1 cellular context compared by ENCODE assay signal in genomic region chr12:54191550-54192022, GRCh38.
TF ChIP-seq lines count a peak whose summit lies in the region.

No MANE protein-coding gene starts in this region.

TF ChIP-seq in K562, 482 proteins besides CTCF, POLR2A, EP300 and RAD21 (continues in another document):
- TF ChIP-seq MCM5 (IDR thresholded peaks at IDR 0.05; ENCODE audit: low read depth) (no peak), E2F6 (IDR thresholded peaks at IDR 0.05; ENCODE audit: borderline replicate concordance in 1 of 2, extremely low read depth in 1 of 2, insufficient read depth in 1 of 2, insufficient read length in 1 of 2, low read depth in 1 of 2, low read length in 1 of 2, poor library complexity in 1 of 2, severe bottlenecking in 1 of 2) (no peak), HDAC3 (IDR thresholded peaks at IDR 0.05; ENCODE audit: borderline replicate concordance, partially characterized antibody) (no peak), ZNF311 (CRISPR knock-in tag; IDR thresholded peaks at IDR 0.05) (no peak), MYC (IDR thresholded peaks at IDR 0.05; ENCODE audit: low read depth, low read length) (peak; percentile 37; the same call in 1 of the 2 replicates), MYC (CRISPR knock-in tag; IDR thresholded peaks at IDR 0.05; ENCODE audit: borderline replicate concordance, low read depth) (no peak), ATF7 (IDR thresholded peaks at IDR 0.05) (0 out of 2 replicates have a peak, but pooled peaks have one; percentile 32), RBM17 (IDR thresholded peaks at IDR 0.05; ENCODE audit: borderline replicate concordance, low read depth, low read length) (no peak), MLLT1 (IDR thresholded peaks at IDR 0.05) (peak in 1 of 2 experiments; percentile 17; a peak in 1 of 4 replicates), HCFC1 (IDR thresholded peaks at IDR 0.05; ENCODE audit: low read depth, low read length) (peak; percentile 48; the same call in 1 of the 2 replicates), TFAP4 (CRISPR knock-in tag; IDR thresholded peaks at IDR 0.05; ENCODE audit: borderline replicate concordance) (0 out of 2 replicates have a peak, but pooled peaks have one; percentile 11), IRF1 (CRISPR knock-in tag; IDR thresholded peaks at IDR 0.05; ENCODE audit: borderline replicate concordance) (no peak), CXXC5 (CRISPR knock-in tag; IDR thresholded peaks at IDR 0.05) (0 out of 2 replicates have a peak, but pooled peaks have one; percentile 25), DPF2 (IDR thresholded peaks at IDR 0.05) (0 out of 2 replicates have a peak, but pooled peaks have one; percentile 18), ELK1 (CRISPR knock-in tag; IDR thresholded peaks at IDR 0.05) (no peak), POLR2G (IDR thresholded peaks at IDR 0.05; ENCODE audit: low read depth, low read length) (no peak), SMC3 (conservative IDR thresholded peaks at IDR 0.05; ENCODE audit: insufficient read depth, low read depth, low read length) (peak; percentile 86), JUND (IDR thresholded peaks at IDR 0.05; ENCODE audit: borderline replicate concordance, low read depth, low read length) (peak; percentile 73), JUND (tag; IDR thresholded peaks at IDR 0.05; ENCODE audit: borderline replicate concordance, low read depth, low read length) (no peak; the same call in 2 of the 3 replicates), PHB (CRISPR knock-in tag; IDR thresholded peaks at IDR 0.05) (no peak), ZNF384 (IDR thresholded peaks at IDR 0.05; ENCODE audit: low read depth, low read length) (peak; percentile 100), TRIM25 (IDR thresholded peaks at IDR 0.05; ENCODE audit: borderline replicate concordance) (no peak), AFF1 (IDR thresholded peaks at IDR 0.05; ENCODE audit: low read depth in 1 of 2, partially characterized antibody in 2 of 2) (peak in 1 of 2 experiments; percentile 66), CTCFL (IDR thresholded peaks at IDR 0.05; ENCODE audit: borderline replicate concordance, insufficient read depth, low read depth, low read length, poor library complexity, severe bottlenecking) (peak; percentile 10), HMGXB4 (CRISPR knock-in tag; IDR thresholded peaks at IDR 0.05) (no peak), ARNT (IDR thresholded peaks at IDR 0.05) (peak in 1 of 2 experiments; percentile 50; a peak in 1 of 4 replicates), ATF2 (CRISPR knock-in tag; IDR thresholded peaks at IDR 0.05) (no peak), MNT (conservative IDR thresholded peaks at IDR 0.05) (0 out of 4 replicates have a peak, but pooled peaks of 1 of the 2 experiments have one; percentile 26), CBFB (CRISPR knock-in tag; IDR thresholded peaks at IDR 0.05) (no peak), TOE1 (IDR thresholded peaks at IDR 0.05; ENCODE audit: borderline replicate concordance) (peak; percentile 56), TOE1 (CRISPR knock-in tag; IDR thresholded peaks at IDR 0.05; ENCODE audit: borderline replicate concordance, low read depth) (no peak), RBM39 (optimal IDR thresholded peaks at IDR 0.05; ENCODE audit: low read depth, low read length) (no peak), SOX6 (IDR thresholded peaks at IDR 0.05) (0 out of 2 replicates have a peak, but pooled peaks have one; percentile 43), ZNF57 (CRISPR knock-in tag; IDR thresholded peaks at IDR 0.05) (no peak), FOXK2 (conservative IDR thresholded peaks at IDR 0.05 in 1 of 2, IDR thresholded peaks at IDR 0.05 in 1 of 2; ENCODE audit: low read depth in 2 of 2) (peak; percentile 56 to 75), BHLHE40 (IDR thresholded peaks at IDR 0.05; ENCODE audit: low read length) (0 out of 2 replicates have a peak, but pooled peaks have one; percentile 11), ZNF316 (IDR thresholded peaks at IDR 0.05) (no peak), ARID2 (IDR thresholded peaks at IDR 0.05) (peak; percentile 80; the same call in 1 of the 2 replicates), ZNF3 (CRISPR knock-in tag; IDR thresholded peaks at IDR 0.05) (no peak), KLF16 (IDR thresholded peaks at IDR 0.05) (0 out of 2 replicates have a peak, but pooled peaks have one; percentile 31)
